In genomic region chr2:38075436-38076249, GRCh38 we compare ENCODE assay signal across 7 cellular contexts. TPM values are rescaled to one million over a fixed set of nuclear protein-coding genes. Genes with fewer than 3 reads are reported as not detected.
A peak's percentile ranks its signal among the peaks of the same experiment; 100 is the strongest.
DNase-seq lines count a peak whose midpoint lies in the region; ATAC-seq, FAIRE-seq and TF ChIP-seq lines count a peak whose summit lies in the region.

Gene CYP1B1, minus strand, starts transcription at chr2:38076151. Its CDS starts 763 bp downstream, at chr2:38075388.

- DNase-seq in GM12891 (ENCODE audit: insufficient read length, low spot score) (peak; percentile 16), adipocyte (ENCODE audit: low read depth) (peak; percentile 55), smooth muscle cell (lab: John Stamatoyannopoulos, UW; ENCODE audit: unreplicated experiment) (no peak)

- H4K20me1 ChIP-seq in smooth muscle cell (ENCODE audit: low read depth) = no peaks in the 10 kb centered on the region

- H3K4me2 ChIP-seq in smooth muscle cell = peak within 1 kb of the TSS; percentile 84

- H3K27ac ChIP-seq in iPS-18a (ENCODE audit: low read length) (no peak within 1 kb of the TSS), smooth muscle cell (ENCODE audit: low read depth) (peak within 1 kb of the TSS; percentile 91)

- TF ChIP-seq POLR2A in GM12891 (IDR thresholded peaks at IDR 0.05; ENCODE audit: low read depth, low read length) = peak; percentile 53

- TF ChIP-seq CTCF in smooth muscle cell (IDR thresholded peaks at IDR 0.05; ENCODE audit: borderline replicate concordance, insufficient read depth, poor library complexity, severe bottlenecking) = no peak

- H3K4me3 ChIP-seq in adipocyte (ENCODE audit: low read length) = peak within 1 kb of the TSS; percentile 83
- H3K4me3 ChIP-seq in iPS-18a (ENCODE audit: low read length) = peak within 1 kb of the TSS; percentile 55
- peak within 1 kb of the TSS; percentile 53 for H3K4me3 ChIP-seq in smooth muscle cell

- H3K36me3 ChIP-seq in adipocyte (ENCODE audit: control insufficient read depth, insufficient read depth, low read length, severe bottlenecking) = peaks cover 6% of the 10 kb centered on the region
- no peaks in the 10 kb centered on the region for H3K36me3 ChIP-seq in iPS-18a (ENCODE audit: control insufficient read depth, low read depth, low read length)
- H3K36me3 ChIP-seq in smooth muscle cell (ENCODE audit: low read depth) = no peaks in the 10 kb centered on the region

- ATAC-seq in HG03039 (IDR thresholded peaks at IDR 0.05; ENCODE audit: unreplicated experiment) (peak; percentile 21), GM18870 (IDR thresholded peaks at IDR 0.05; ENCODE audit: unreplicated experiment) (no peak), GM21576 (IDR thresholded peaks at IDR 0.05; ENCODE audit: unreplicated experiment) (no peak)

- FAIRE-seq in GM12891 (lab: Jason Lieb, UNC) = no peak

- H3K79me2 ChIP-seq in smooth muscle cell (ENCODE audit: low read depth) = peaks cover 9% of the 10 kb centered on the region

- H3K27me3 ChIP-seq in adipocyte (replicated peaks; ENCODE audit: control insufficient read depth, insufficient read depth, low read length) (no peaks in the 10 kb centered on the region), iPS-18a (ENCODE audit: control insufficient read depth, insufficient read depth, low read length) (peaks cover 77% of the 10 kb centered on the region), smooth muscle cell (ENCODE audit: low read depth) (peaks cover 38% of the 10 kb centered on the region)

- H2AFZ ChIP-seq in smooth muscle cell (ENCODE audit: low read depth) = peak within 1 kb of the TSS; percentile 6

- H3K4me1 ChIP-seq in adipocyte (ENCODE audit: control insufficient read depth, insufficient read depth, low read length) (peaks cover 46% of the 10 kb centered on the region), iPS-18a (ENCODE audit: control insufficient read depth, low read depth, low read length) (peaks cover 30% of the 10 kb centered on the region), smooth muscle cell (ENCODE audit: low read depth) (peaks cover 12% of the 10 kb centered on the region)

- H3K9me3 ChIP-seq in adipocyte (ENCODE audit: control insufficient read depth, low read length) = no peaks in the 10 kb centered on the region
- H3K9me3 ChIP-seq in iPS-18a (ENCODE audit: control insufficient read depth, low read depth, low read length) = no peaks in the 10 kb centered on the region
- H3K9me3 ChIP-seq in smooth muscle cell (replicated peaks; ENCODE audit: low read depth) = no peaks in the 10 kb centered on the region

- peak within 1 kb of the TSS; percentile 91 for H3K9ac ChIP-seq in adipocyte (ENCODE audit: low read length)
- peak within 1 kb of the TSS; percentile 47 for H3K9ac ChIP-seq in iPS-18a (ENCODE audit: low read length)
- peak within 1 kb of the TSS; percentile 86 for H3K9ac ChIP-seq in smooth muscle cell (ENCODE audit: low read depth)

- WGBS in smooth muscle cell (ENCODE audit: low lambda C conversion rate) = 5% methylated on average over 59 of the region's 63 CpGs

- H3F3A ChIP-seq in smooth muscle cell (ENCODE audit: low read depth) = peaks cover 10% of the 10 kb centered on the region

TF ChIP-seq in GM12891, 5 proteins besides CTCF, POLR2A, EP300 and RAD21:
- TF ChIP-seq POU2F2 (IDR thresholded peaks at IDR 0.05; ENCODE audit: low read depth, low read length) (no peak), PAX5 (IDR thresholded peaks at IDR 0.05; ENCODE audit: insufficient read depth, low read length, severe bottlenecking) (no peak), POLR2AphosphoS5 (IDR thresholded peaks at IDR 0.05; ENCODE audit: low read depth, low read length) (peak; percentile 68; the same call in 1 of the 2 replicates), SPI1 (IDR thresholded peaks at IDR 0.05; ENCODE audit: low read depth, low read length) (peak; percentile 37), TAF1 (IDR thresholded peaks at IDR 0.05; ENCODE audit: low read depth, low read length) (peak; percentile 18; the same call in 1 of the 2 replicates)

RNA-seq across cellular contexts. Expression of gene CYP1B1, which starts in this region (rescaled TPM):
- polyA plus RNA-seq in GM12891 (2012; ENCODE audit: low read depth, missing spikeins) = 21.9 TPM
- total RNA-seq in smooth muscle cell = 23.2 and 42.6 TPM in 2 replicates
- polyA plus RNA-seq in smooth muscle cell = 29.6 and 47.7 TPM in 2 replicates
